Comparison of ENCODE assay signal across 1 cellular context in the genomic region with DNA sequence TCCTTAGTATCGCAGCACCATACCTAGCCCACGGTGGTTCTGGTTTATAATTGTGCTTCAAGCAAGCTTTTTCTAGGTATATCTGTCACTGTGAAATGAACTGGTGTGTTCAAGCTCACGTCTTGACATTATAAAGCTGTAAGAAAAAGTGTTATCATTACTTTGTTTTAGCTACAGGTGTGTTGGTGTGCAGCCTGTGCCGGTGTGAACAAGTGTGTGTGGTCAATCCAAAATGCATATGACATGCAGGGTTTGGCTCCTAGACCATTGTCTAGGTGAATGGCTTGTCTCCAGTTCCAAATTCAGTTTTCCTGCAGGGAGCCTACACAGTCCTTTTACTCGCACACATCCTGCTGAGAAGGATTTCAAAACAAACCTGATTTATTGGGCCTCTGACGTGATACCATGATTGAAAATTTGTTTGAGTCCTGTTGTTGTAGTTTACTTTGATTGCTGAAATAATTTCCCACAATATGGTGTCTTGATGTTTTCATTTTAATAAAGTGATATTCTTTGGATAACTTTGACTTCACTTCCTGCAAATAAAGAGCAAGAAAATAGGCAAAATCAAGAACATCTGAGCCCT.
TF ChIP-seq lines count a peak whose summit lies in the region.

No MANE protein-coding gene starts in this region.

TF ChIP-seq in HEK293T, 16 proteins besides CTCF, POLR2A, EP300 and RAD21 (continued from another document):
- TF ChIP-seq, protein P1, sequence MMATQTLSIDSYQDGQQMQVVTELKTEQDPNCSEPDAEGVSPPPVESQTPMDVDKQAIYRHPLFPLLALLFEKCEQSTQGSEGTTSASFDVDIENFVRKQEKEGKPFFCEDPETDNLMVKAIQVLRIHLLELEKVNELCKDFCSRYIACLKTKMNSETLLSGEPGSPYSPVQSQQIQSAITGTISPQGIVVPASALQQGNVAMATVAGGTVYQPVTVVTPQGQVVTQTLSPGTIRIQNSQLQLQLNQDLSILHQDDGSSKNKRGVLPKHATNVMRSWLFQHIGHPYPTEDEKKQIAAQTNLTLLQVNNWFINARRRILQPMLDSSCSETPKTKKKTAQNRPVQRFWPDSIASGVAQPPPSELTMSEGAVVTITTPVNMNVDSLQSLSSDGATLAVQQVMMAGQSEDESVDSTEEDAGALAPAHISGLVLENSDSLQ (IDR thresholded peaks at IDR 0.05) = peak; percentile 86
- no peak for TF ChIP-seq BHLHE40 (IDR thresholded peaks at IDR 0.05; ENCODE audit: borderline replicate concordance)
- no peak for TF ChIP-seq L3MBTL2 (conservative IDR thresholded peaks at IDR 0.05)
- TF ChIP-seq LEF1 (IDR thresholded peaks at IDR 0.05; ENCODE audit: borderline replicate concordance) = no peak
- no peak for TF ChIP-seq ARNT (IDR thresholded peaks at IDR 0.05)
TF ChIP-seq in HEK293T: peak in this region for 1.
